In the genomic region with DNA sequence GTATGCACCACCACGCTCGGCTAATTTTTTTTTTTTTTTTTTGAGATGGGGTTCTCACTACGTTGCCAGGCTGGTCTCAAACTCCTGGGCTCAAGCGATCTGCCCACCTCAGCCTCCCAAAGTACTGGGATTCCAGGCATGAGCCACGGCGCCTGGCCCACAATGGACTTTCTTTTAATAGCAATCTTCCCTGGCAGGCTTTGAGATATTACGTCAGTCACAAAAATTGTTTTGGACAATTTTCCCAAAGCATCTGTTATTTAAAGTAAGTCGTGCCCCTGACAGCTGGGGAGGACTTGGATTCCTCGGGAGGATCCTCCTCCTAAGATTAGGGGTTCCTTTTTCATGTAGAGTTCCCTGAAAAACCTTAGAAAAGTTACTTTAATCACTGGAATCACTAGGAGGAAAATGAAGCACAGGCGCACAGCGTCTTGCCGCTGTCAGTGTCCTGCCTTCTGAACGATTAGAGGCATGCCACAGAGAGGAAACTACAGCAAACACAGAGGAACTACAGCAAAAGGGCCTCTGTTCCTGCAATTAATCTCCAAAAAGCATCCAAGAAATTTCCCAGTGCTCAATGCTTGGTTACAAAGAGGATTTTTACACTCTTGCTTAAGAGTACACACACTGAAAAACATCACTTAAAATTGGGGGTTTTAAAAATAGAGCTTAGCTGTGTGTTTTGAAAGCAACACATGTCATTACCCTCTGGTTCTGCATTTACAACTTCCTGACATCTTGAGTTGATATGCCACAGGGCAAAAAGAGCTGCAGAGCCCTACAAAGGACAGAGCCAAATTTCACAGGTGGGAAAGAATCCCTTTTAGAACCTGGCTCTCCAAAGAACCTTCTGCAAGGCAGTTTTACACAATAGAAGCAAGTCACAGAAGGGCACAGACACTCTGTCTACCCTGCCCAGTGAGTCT, we compare ENCODE assay signal across 8 cellular contexts. TPM values are rescaled to one million over a fixed set of nuclear protein-coding genes. Genes with fewer than 3 reads are reported as not detected.
DNase-seq lines count a peak whose midpoint lies in the region; ATAC-seq and TF ChIP-seq lines count a peak whose summit lies in the region.

No MANE protein-coding gene starts in this region.

- no TSS peak for BruUV-seq in Panc1 (replicated peaks; lab: Mats Ljungman, UMichigan)

- H3K27ac ChIP-seq in CD8-positive, alpha-beta memory T cell (ENCODE audit: low read depth, low read length): no peak overlapping the region
- H3K27ac ChIP-seq in Panc1 (ENCODE audit: low read length) (peak overlapping the region; percentile 34; the same call in 1 of the 2 replicates), fibroblast of lung (ENCODE audit: insufficient read depth, low read length) (no peak overlapping the region)

- no peaks in the 10 kb centered on the region for H3K79me2 ChIP-seq in fibroblast of lung (ENCODE audit: control insufficient read depth, insufficient read depth, low read length)

- no peaks in the 10 kb centered on the region for H3K9me3 ChIP-seq in CD8-positive, alpha-beta memory T cell (ENCODE audit: low read length)
- H3K9me3 ChIP-seq in Panc1 (ENCODE audit: control insufficient read depth, insufficient read depth, low read depth, low read length) (no peaks in the 10 kb centered on the region), fibroblast of lung (ENCODE audit: control insufficient read depth, insufficient read depth, low read depth, low read length) (no peaks in the 10 kb centered on the region)

- H3K27ac Mint-ChIP-seq in CD8-positive, alpha-beta memory T cell: peak overlapping the region in 7 of 8 donors; percentile 27 to 95 (median 76)

- ATAC-seq in Panc1: no peak

- in situ Hi-C loops in Panc1 (cut with HindIII; ENCODE audit: low pct_unique_long_range_greater_than_20kb, low sequenced_read_pairs): no loop called here

- no peaks in the 10 kb centered on the region for H3K9me3 Mint-ChIP-seq in CD8-positive, alpha-beta memory T cell

- H3K27me3 Mint-ChIP-seq in CD8-positive, alpha-beta memory T cell: no peaks in the 10 kb centered on the region

- peak in 1 of 5 donors; percentile 12 for DNase-seq in CD8-positive, alpha-beta memory T cell
- no peak for DNase-seq in Panc1 (ENCODE audit: low read depth, low spot score)
- DNase-seq in fibroblast of lung (ENCODE audit: low read depth in 2 of 2): peak; percentile 47 to 51
- peak; percentile 63 for DNase-seq in pons (ENCODE audit: low spot score)
- no peak for DNase-seq in LoVo (ENCODE audit: low spot score)
- no peak for DNase-seq in NCI-H1092 (lab: John Stamatoyannopoulos, UW)
- DNase-seq in GOT3 (lab: John Stamatoyannopoulos, UW): no peak
- no peak for DNase-seq in globus pallidus (ENCODE audit: low spot score)

- no peaks in the 10 kb centered on the region for H3K27me3 ChIP-seq in CD8-positive, alpha-beta memory T cell (ENCODE audit: insufficient read depth, low read length, poor library complexity, severe bottlenecking)
- no peaks in the 10 kb centered on the region for H3K27me3 ChIP-seq in Panc1 (ENCODE audit: control insufficient read depth, insufficient read depth, low read length)
- peaks cover 17% of the 10 kb centered on the region for H3K27me3 ChIP-seq in fibroblast of lung (ENCODE audit: control insufficient read depth, insufficient read depth, low read length)

- H3K4me2 ChIP-seq in fibroblast of lung (ENCODE audit: extremely low read depth, insufficient read depth, low read length): no peak overlapping the region

- H3K4me3 ChIP-seq in CD8-positive, alpha-beta memory T cell (ENCODE audit: low read length): no peak overlapping the region
- H3K4me3 ChIP-seq in Panc1 (ENCODE audit: low read depth in 2 of 2, low read length in 2 of 2) (no peak overlapping the region), fibroblast of lung (replicated peaks in 1 of 4; ENCODE audit: control extremely low read depth in 1 of 4, insufficient read depth in 1 of 4, low read depth in 3 of 4, low read length in 4 of 4) (no peak overlapping the region)

- H3K4me3 Mint-ChIP-seq in CD8-positive, alpha-beta memory T cell: peak overlapping the region in 2 of 7 donors; percentile 9 to 74

- peaks cover 45% of the 10 kb centered on the region for H3K4me1 ChIP-seq in CD8-positive, alpha-beta memory T cell (ENCODE audit: insufficient read depth, low read length)
- H3K4me1 ChIP-seq in Panc1 (ENCODE audit: control insufficient read depth, insufficient read depth, low read length): peaks cover 27% of the 10 kb centered on the region
- H3K4me1 ChIP-seq in fibroblast of lung (ENCODE audit: control insufficient read depth, extremely low read depth, insufficient read depth, low read length): peaks cover 8% of the 10 kb centered on the region

- H3K4me1 Mint-ChIP-seq in CD8-positive, alpha-beta memory T cell: peaks cover 63 to 85% (median 76%) of the 10 kb centered on the region in 3 donors

- H4K20me1 ChIP-seq in fibroblast of lung (ENCODE audit: control insufficient read depth, extremely low read depth, insufficient read depth, low read length): no peaks in the 10 kb centered on the region

- peaks cover 0 to 49% (median 0%) of the 10 kb centered on the region in 3 donors for H3K36me3 Mint-ChIP-seq in CD8-positive, alpha-beta memory T cell

- H2AFZ ChIP-seq in fibroblast of lung (ENCODE audit: low read length): no peak overlapping the region

- POLR2A ChIA-PET in CD8-positive, alpha-beta memory T cell (lab: Charles Lee): interaction anchor here (0.6 kb wide), 1 partner anchor 114 kb away, joined by 3 read pairs; no protein-coding TSS in a partner anchor
- POLR2A ChIA-PET in Panc1 (lab: Charles Lee): no interaction called here

- peaks cover 9% of the 10 kb centered on the region for H3K36me3 ChIP-seq in CD8-positive, alpha-beta memory T cell (ENCODE audit: insufficient read depth, low read length)
- H3K36me3 ChIP-seq in Panc1 (ENCODE audit: control insufficient read depth, insufficient read depth, low read length) (no peaks in the 10 kb centered on the region), fibroblast of lung (ENCODE audit: control insufficient read depth, insufficient read depth, low read length) (no peaks in the 10 kb centered on the region)

- H3K9ac ChIP-seq in fibroblast of lung (ENCODE audit: insufficient read depth, low read length): no peak overlapping the region

- TF ChIP-seq CTCF in Panc1 (IDR thresholded peaks at IDR 0.05): no peak
- TF ChIP-seq CTCF in fibroblast of lung (conservative IDR thresholded peaks at IDR 0.05 in 1 of 2, IDR thresholded peaks at IDR 0.05 in 1 of 2; ENCODE audit: low read depth in 1 of 2, low read length in 2 of 2): no peak

- intact Hi-C loops in Panc1 (cut with micrococcal nuclease; ENCODE audit: unreplicated experiment): no loop called here

- CTCF ChIA-PET in CD8-positive, alpha-beta memory T cell (lab: Charles Lee): interaction anchor here (1.1 to 2.6 kb wide), 2 partner anchors 11 to 18 kb away, joined by 3 to 12 read pairs; no protein-coding TSS in a partner anchor
- CTCF ChIA-PET in Panc1 (lab: Charles Lee): no interaction called here

RNA-seq across cellular contexts. Expression of a gene that starts 4.5 kb away (rescaled TPM):
- total RNA-seq in CD8-positive, alpha-beta memory T cell: 10 to 100 TPM; 24.5 to 24.8 TPM
- 59.6 TPM for polyA plus RNA-seq in CD8-positive, alpha-beta memory T cell
- total RNA-seq in Panc1 (2021; ENCODE audit: unreplicated experiment) (32.2 TPM), fibroblast of lung (1.3 and 3.9 TPM in 2 replicates)
- 21.7 TPM for polyA plus RNA-seq in Panc1 (2012; ENCODE audit: insufficient read length)
- polyA plus RNA-seq in fibroblast of lung: 0.53 and 3.4 TPM in 2 replicates
- 0.61 and 3.4 TPM in 2 replicates for polyA plus RNA-seq in fibroblast of lung (2012)
- polyA minus RNA-seq in fibroblast of lung (ENCODE audit: low replicate concordance): 0.93 and 9.5 TPM in 2 replicates

RNA-seq across cellular contexts. Expression of a gene that starts 28.5 kb away (rescaled TPM):
- not detected for total RNA-seq in CD8-positive, alpha-beta memory T cell
- not detected for polyA plus RNA-seq in CD8-positive, alpha-beta memory T cell
- total RNA-seq in Panc1 (2021; ENCODE audit: unreplicated experiment) (0.21 TPM), fibroblast of lung (not detected in 2 replicates)
- not detected for polyA plus RNA-seq in Panc1 (2012; ENCODE audit: insufficient read length)
- not detected in 2 replicates for polyA plus RNA-seq in fibroblast of lung
- polyA plus RNA-seq in fibroblast of lung (2012): not detected in 2 replicates
- not detected in 2 replicates for polyA minus RNA-seq in fibroblast of lung (ENCODE audit: low replicate concordance)

Comparison
In these comparisons a context has a peak if more than half of its experiments do, and no peak if none do; other contexts are left out.
1. DNase-seq: peak in fibroblast of lung (2 of 2) and pons (single experiment); none in Panc1 (single experiment), LoVo (single experiment), NCI-H1092 (single experiment), GOT3 (single experiment) and globus pallidus (single experiment).